In the genomic region with DNA sequence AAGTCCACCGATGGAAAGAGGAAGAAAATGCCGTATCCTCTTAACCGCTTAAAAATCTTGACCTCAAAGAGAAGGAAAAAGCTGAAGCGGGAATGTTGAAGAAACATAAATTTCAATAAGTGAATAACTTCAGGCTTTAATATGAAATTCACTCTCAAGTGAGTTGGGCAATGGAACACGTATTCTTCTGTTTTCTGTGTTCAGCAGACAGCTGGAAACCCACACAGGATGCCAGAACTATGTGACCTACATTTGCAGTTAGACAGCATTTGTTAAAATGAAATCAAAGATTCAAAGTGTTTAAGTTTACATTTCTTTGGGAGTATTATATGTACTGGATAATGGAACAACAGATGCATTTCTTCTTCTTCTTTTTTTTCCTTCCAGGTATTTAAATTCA, we compare ENCODE assay signal across 22 cellular contexts.
DNase-seq lines count a peak whose midpoint lies in the region; ATAC-seq and TF ChIP-seq lines count a peak whose summit lies in the region.
"Had no signal": no experiment of that assay in that cellular context is flagged by ENCODE, and none has a peak within 500 bp of the region (broad histone marks: within the 10 kb centered on the region; RNA-seq: fewer than 3 reads in every experiment).

No MANE protein-coding gene starts in this region.

- peaks cover 36% of the 10 kb centered on the region for H3K4me1 Mint-ChIP-seq in chondrocyte (ENCODE audit: low read depth)
- H3K4me1 Mint-ChIP-seq: activated B cell treated with CpG ODN at 0.5 μM for 24 hours; activated naive CD4-positive, alpha-beta T cell treated with anti-CD3 and anti-CD28 coated beads, Interleukin-2, amount 50 U/mL, for 24 hours had no signal

- ATAC-seq in right cardiac atrium (peak; percentile 67 to 69), sciatic nerve (peak; percentile 84), HG02759 (IDR thresholded peaks at IDR 0.05; ENCODE audit: unreplicated experiment) (no peak), GM19023 (IDR thresholded peaks at IDR 0.05; ENCODE audit: unreplicated experiment) (no peak)
- ATAC-seq: activated T-cell treated with anti-CD3 and anti-CD28 coated beads, Interleukin-2, amount 50 U/mL, for 72 hours; GM12878 had no signal

- DNase-seq in G401 (ENCODE audit: low spot score) (peak; percentile 66), chondrocyte (ENCODE audit: low spot score) (no peak), right cardiac atrium (peak in 1 of 3 donors; percentile 26), sciatic nerve (ENCODE audit: low spot score) (no peak), NCI-H526 (lab: John Stamatoyannopoulos, UW) (no peak)
- DNase-seq in stimulated activated naive CD4-positive, alpha-beta T cell (lab: John Stamatoyannopoulos, UW) = no peak
- DNase-seq: activated B cell treated with CpG ODN at 0.5 μM for 24 hours; activated T-cell treated with anti-CD3 and anti-CD28 coated beads, Interleukin-2, amount 50 U/mL, for 72 hours; cortex of kidney; DMS 273 treated with DMSO at 0.1 percent for 48 hours; GF-D8; HCEC 1CT; NCI-H146; PC-9; sigmoid colon; stimulated activated CD4-positive, alpha-beta T cell treated with anti-CD3 and anti-CD28 coated beads, Interleukin-2, amount 100 ng/mL, for 24 hours; stomach had no signal

- H3K4me1 ChIP-seq in right cardiac atrium (ENCODE audit: control insufficient read depth, insufficient read depth, low read length) = peaks cover 4% of the 10 kb centered on the region

- peaks cover 2% of the 10 kb centered on the region for H3K9me3 Mint-ChIP-seq in chondrocyte (ENCODE audit: low read depth)
- H3K9me3 Mint-ChIP-seq: activated B cell treated with CpG ODN at 0.5 μM for 24 hours; activated naive CD4-positive, alpha-beta T cell treated with anti-CD3 and anti-CD28 coated beads, Interleukin-2, amount 50 U/mL, for 24 hours had no signal

- TF ChIP-seq CTCF in chondrocyte (IDR thresholded peaks at IDR 0.05) = no peak

- in situ Hi-C loops in G401 (cut with HindIII; ENCODE audit: low sequenced_read_pairs) = no loop called here

- H3K27me3 ChIP-seq in right cardiac atrium (ENCODE audit: control insufficient read depth, insufficient read depth) = no peaks in the 10 kb centered on the region
- H3K27me3 ChIP-seq: gastrocnemius medialis, sigmoid colon, stomach had no signal

- H3K4me3 Mint-ChIP-seq in chondrocyte (ENCODE audit: unreplicated experiment) = no peak overlapping the region
- H3K4me3 Mint-ChIP-seq: activated B cell treated with CpG ODN at 0.5 μM for 24 hours; activated naive CD4-positive, alpha-beta T cell treated with anti-CD3 and anti-CD28 coated beads, Interleukin-2, amount 50 U/mL, for 24 hours; activated T-cell treated with anti-CD3 and anti-CD28 coated beads, Interleukin-2, amount 50 U/mL, for 72 hours had no signal

- H3K9me3 ChIP-seq in right cardiac atrium (ENCODE audit: control insufficient read depth, low read length) = no peaks in the 10 kb centered on the region
- H3K9me3 ChIP-seq: gastrocnemius medialis, sigmoid colon, stomach had no signal

- intact Hi-C loops in right cardiac atrium (cut with DNase I) = no loop called here
- intact Hi-C loops in sciatic nerve (cut with DNase I) = no loop called here

- WGBS in right cardiac atrium = 56% methylated on average over 5 of the region's 5 CpGs

- no peaks in the 10 kb centered on the region for H3K27me3 Mint-ChIP-seq in chondrocyte (ENCODE audit: low read depth)

- no peaks in the 10 kb centered on the region for H3K36me3 Mint-ChIP-seq in chondrocyte (ENCODE audit: low read depth)
- H3K36me3 Mint-ChIP-seq: activated naive CD4-positive, alpha-beta T cell treated with anti-CD3 and anti-CD28 coated beads, Interleukin-2, amount 50 U/mL, for 24 hours had no signal

- H3K27ac ChIP-seq in right cardiac atrium (ENCODE audit: low read length) = no peak overlapping the region
- H3K27ac ChIP-seq: gastrocnemius medialis, PC-9, sigmoid colon, stomach had no signal

- peak overlapping the region; percentile 18 for H3K27ac Mint-ChIP-seq in chondrocyte (ENCODE audit: unreplicated experiment)
- H3K27ac Mint-ChIP-seq: activated B cell treated with CpG ODN at 0.5 μM for 24 hours; activated naive CD4-positive, alpha-beta T cell treated with anti-CD3 and anti-CD28 coated beads, Interleukin-2, amount 50 U/mL, for 24 hours; activated T-cell treated with anti-CD3 and anti-CD28 coated beads, Interleukin-2, amount 50 U/mL, for 72 hours had no signal

- no peak overlapping the region for H3K4me3 ChIP-seq in right cardiac atrium (ENCODE audit: low read length)
- H3K4me3 ChIP-seq: gastrocnemius medialis, GM12878, PC-9, sigmoid colon, stomach had no signal

Comparison
In these comparisons a context has a peak if more than half of its experiments do, and no peak if none do; other contexts are left out.
1. ATAC-seq: peak in right cardiac atrium (2 of 2) and sciatic nerve (single experiment); none in HG02759 (single experiment) and GM19023 (single experiment).